ENCODE assay signal across 28 cellular contexts in genomic region chr14:24613747-24614146, GRCh38. TPM values are rescaled to one million over a fixed set of nuclear protein-coding genes. Genes with fewer than 3 reads are reported as not detected.
"Had no signal": no experiment of that assay in that cellular context is flagged by ENCODE, and none has a peak within 500 bp of the region (broad histone marks: within the 10 kb centered on the region; RNA-seq: fewer than 3 reads in every experiment).

No MANE protein-coding gene starts in this region.

- H3K4me1 ChIP-seq: gastroesophageal sphincter, upper lobe of left lung had no signal

- H3K27me3 Mint-ChIP-seq: activated CD4-positive, alpha-beta memory T cell treated with anti-CD3 and anti-CD28 coated beads for 36 hours had no signal

- H3K9me3 Mint-ChIP-seq: activated CD4-positive, alpha-beta memory T cell treated with anti-CD3 and anti-CD28 coated beads for 36 hours had no signal

- H3K4me1 Mint-ChIP-seq: neural crest cell had no signal

- H3K4me3 ChIP-seq: cardiac muscle cell, esophagus squamous epithelium, gastroesophageal sphincter, mucosa of descending colon, upper lobe of left lung had no signal

- H3K4me3 Mint-ChIP-seq: activated CD4-positive, alpha-beta memory T cell treated with anti-CD3 and anti-CD28 coated beads for 36 hours; activated naive CD4-positive, alpha-beta T cell treated with anti-CD3 and anti-CD28 coated beads for 36 hours; activated naive CD8-positive, alpha-beta T cell treated with anti-CD3 and anti-CD28 coated beads, Interleukin-2, amount 10 ng/mL, durations not matched to agents 7 days and 5 days; neural crest cell had no signal

- H3K9me3 ChIP-seq: esophagus squamous epithelium, mucosa of descending colon had no signal

- DNase-seq: activated CD4-positive, alpha-beta memory T cell treated with anti-CD3 and anti-CD28 coated beads for 36 hours; activated CD4-positive, alpha-beta T cell treated with anti-CD3 and anti-CD28 coated beads for 48 hours; activated naive CD4-positive, alpha-beta T cell treated with anti-CD3 and anti-CD28 coated beads for 36 hours; activated naive CD8-positive, alpha-beta T cell treated with anti-CD3 and anti-CD28 coated beads, Interleukin-2, amount 10 ng/mL, durations not matched to agents 7 days and 5 days; activated T-cell treated with anti-CD3 and anti-CD28 coated beads, Interleukin-2, amount 50 U/mL, for 1 hour; amniotic stem cell; dermis blood vessel endothelial cell; effector CD8-positive, alpha-beta T cell; esophagus squamous epithelium; head of caudate nucleus; islet precursor cell; left colon; mesendoderm; mucosa of descending colon; occipital lobe; posterior cingulate gyrus; small intestine; stimulated activated CD4-positive, alpha-beta T cell treated with anti-CD3 and anti-CD28 coated beads, Interleukin-2, amount 100 ng/mL, for 24 hours; stimulated activated naive CD4-positive, alpha-beta T cell; upper lobe of left lung had no signal

- ATAC-seq: gastroesophageal sphincter, left colon, mucosa of descending colon, sciatic nerve, SK-N-SH treated with all-trans-retinoic acid at 6 μM for 48 hours had no signal

- H3K27ac ChIP-seq: cardiac muscle cell, esophagus squamous epithelium, gastroesophageal sphincter, upper lobe of left lung had no signal

- FAIRE-seq: small intestine had no signal

- H3K36me3 ChIP-seq: cardiac muscle cell, esophagus squamous epithelium, gastroesophageal sphincter, upper lobe of left lung had no signal

- H3K27ac Mint-ChIP-seq: activated CD4-positive, alpha-beta memory T cell treated with anti-CD3 and anti-CD28 coated beads for 36 hours; activated naive CD4-positive, alpha-beta T cell treated with anti-CD3 and anti-CD28 coated beads for 36 hours; activated naive CD8-positive, alpha-beta T cell treated with anti-CD3 and anti-CD28 coated beads, Interleukin-2, amount 10 ng/mL, durations not matched to agents 7 days and 5 days had no signal

- H3K36me3 Mint-ChIP-seq: activated CD4-positive, alpha-beta memory T cell treated with anti-CD3 and anti-CD28 coated beads for 36 hours had no signal

- H3K27me3 ChIP-seq: cardiac muscle cell, esophagus squamous epithelium, upper lobe of left lung had no signal

RNA-seq across cellular contexts. Expression of gene GZMH, which starts 4.3 kb away (rescaled TPM):
- total RNA-seq: cardiac muscle cell, dermis blood vessel endothelial cell, left colon, lower leg skin, neural crest cell, occipital lobe, renal cortical epithelial cell, subcutaneous adipose tissue had no signal
- polyA plus RNA-seq: cardiac muscle cell had no signal

RNA-seq across cellular contexts. Expression of gene GZMB, which starts 20.2 kb away (rescaled TPM):
- total RNA-seq: cardiac muscle cell, dermis blood vessel endothelial cell, neural crest cell, occipital lobe, renal cortical epithelial cell had no signal
- polyA plus RNA-seq: cardiac muscle cell had no signal

RNA-seq across cellular contexts. Expression of gene CTSG, which starts 37.7 kb away (rescaled TPM):
- total RNA-seq: activated CD4-positive, alpha-beta memory T cell treated with anti-CD3 and anti-CD28 coated beads for 36 hours; activated naive CD8-positive, alpha-beta T cell treated with anti-CD3 and anti-CD28 coated beads, Interleukin-2, amount 10 ng/mL, durations not matched to agents 7 days and 5 days; cardiac muscle cell; dermis blood vessel endothelial cell; neural crest cell; occipital lobe; renal cortical epithelial cell had no signal
- polyA plus RNA-seq: cardiac muscle cell had no signal
